Comparison of ENCODE assay signal across 8 cellular contexts in genomic region chr1:156591432-156592157, GRCh38. TPM values are rescaled to one million over a fixed set of nuclear protein-coding genes. Genes with fewer than 3 reads are reported as not detected.
DNase-seq lines count a peak whose midpoint lies in the region; ATAC-seq and TF ChIP-seq lines count a peak whose summit lies in the region.

TSS of gene NAXE (plus strand) at chr1:156591776. CDS start at chr1:156591805, 29 bp downstream.

- H3K9me3 Mint-ChIP-seq in activated CD4-positive, alpha-beta T cell treated with anti-CD3 and anti-CD28 coated beads for 36 hours (ENCODE audit: low read depth) = no peaks in the 10 kb centered on the region

- H3K27me3 Mint-ChIP-seq in activated CD4-positive, alpha-beta T cell treated with anti-CD3 and anti-CD28 coated beads for 36 hours = no peaks in the 10 kb centered on the region

- no peak for DNase-seq in AG04449 (ENCODE audit: low read depth, low spot score)
- DNase-seq in NCI-H2227 (lab: John Stamatoyannopoulos, UW; ENCODE audit: unreplicated experiment) = peak; percentile 89
- DNase-seq in activated CD4-positive, alpha-beta T cell treated with anti-CD3 and anti-CD28 coated beads for 36 hours = peak; percentile 82
- peak; percentile 80 for DNase-seq in colonic mucosa
- peak; percentile 72 to 85 for DNase-seq in left colon
- DNase-seq in stimulated activated CD4-positive, alpha-beta T cell treated with anti-CD3 and anti-CD28 coated beads, Interleukin-2, amount 100 ng/mL, for 24 hours = peak; percentile 76 to 80

- TF ChIP-seq CTCF in AG04449 (IDR thresholded peaks at IDR 0.05; ENCODE audit: insufficient read depth, low read length, missing control alignments) (no peak), colonic mucosa (IDR thresholded peaks at IDR 0.05) (no peak)

- peaks cover 24% of the 10 kb centered on the region for H3K4me1 Mint-ChIP-seq in activated CD4-positive, alpha-beta T cell treated with anti-CD3 and anti-CD28 coated beads for 36 hours

- ATAC-seq in GM18858 (IDR thresholded peaks at IDR 0.05; ENCODE audit: unreplicated experiment) (peak; percentile 60), HG03066 (IDR thresholded peaks at IDR 0.05; ENCODE audit: low read depth, unreplicated experiment) (peak; percentile 81), left colon (peak; percentile 91)
- ATAC-seq in activated CD4-positive, alpha-beta T cell treated with anti-CD3 and anti-CD28 coated beads for 36 hours = peak; percentile 94

- CTCF ChIA-PET in AG04449 (lab: Yijun Ruan, JAX) = interaction anchor here (0.7 to 4.5 kb wide), 12 partner anchors 9 to 206 kb away, joined by 3 to 51 read pairs (median 5); partner anchors contain the start of genes GPATCH4 and MEF2D
- CTCF ChIA-PET in activated CD4-positive, alpha-beta T cell treated with anti-CD3 and anti-CD28 coated beads for 36 hours (lab: Charles Lee) = interaction anchor here (0.5 to 2.4 kb wide), 19 partner anchors 9 to 268 kb away, joined by 3 to 19 read pairs (median 3); partner anchors contain the start of gene GPATCH4

- H3K27ac ChIP-seq in colonic mucosa = peak within 1 kb of the TSS; percentile 84

- peak within 1 kb of the TSS; percentile 80 for H3K4me3 Mint-ChIP-seq in activated CD4-positive, alpha-beta T cell treated with anti-CD3 and anti-CD28 coated beads for 36 hours

- no peaks in the 10 kb centered on the region for H3K36me3 ChIP-seq in colonic mucosa

- peaks cover 22% of the 10 kb centered on the region for H3K36me3 Mint-ChIP-seq in activated CD4-positive, alpha-beta T cell treated with anti-CD3 and anti-CD28 coated beads for 36 hours (ENCODE audit: low read depth)

- H3K4me3 ChIP-seq in AG04449 (ENCODE audit: low read depth, low read length) (peak within 1 kb of the TSS; percentile 83), colonic mucosa (peak within 1 kb of the TSS; percentile 56)

- intact Hi-C loops in activated CD4-positive, alpha-beta T cell treated with anti-CD3 and anti-CD28 coated beads for 36 hours (cut with DNase I, micrococcal nuclease) = loop anchor here (1.0 to 5.0 kb wide), 4 partner anchors 10 to 135 kb away; partner anchors contain the start of gene GPATCH4 (in 2 of the 2)
- intact Hi-C loops in colonic mucosa (cut with DNase I) (no loop called here), left colon (cut with DNase I, micrococcal nuclease) (no loop called here)

- no peaks in the 10 kb centered on the region for H3K9me3 ChIP-seq in colonic mucosa

- no peaks in the 10 kb centered on the region for H3K4me1 ChIP-seq in colonic mucosa

- peak within 1 kb of the TSS; percentile 72 to 93 for H3K9ac ChIP-seq in colonic mucosa (ENCODE audit: low read depth in 2 of 2, low read length in 2 of 2)

- H3K27me3 ChIP-seq in colonic mucosa = no peaks in the 10 kb centered on the region

- POLR2A ChIA-PET in AG04449 (lab: Yijun Ruan, JAX) = interaction anchor here (0.5 to 1.9 kb wide), 10 partner anchors 9 to 326 kb away, joined by 3 to 6 read pairs (median 4); partner anchors contain the start of gene GPATCH4
- POLR2A ChIA-PET in activated CD4-positive, alpha-beta T cell treated with anti-CD3 and anti-CD28 coated beads for 36 hours (lab: Charles Lee) = interaction anchor here (0.9 to 1.6 kb wide), 6 partner anchors 9 to 206 kb away, joined by 3 to 6 read pairs (median 3); partner anchors contain the start of gene GPATCH4

- H3K27ac Mint-ChIP-seq in activated CD4-positive, alpha-beta T cell treated with anti-CD3 and anti-CD28 coated beads for 36 hours = peak within 1 kb of the TSS; percentile 93

RNA-seq across cellular contexts. Expression of gene NAXE, which starts in this region (rescaled TPM):
- 10 to 100 TPM; 79.9 to 82.0 TPM for total RNA-seq in activated CD4-positive, alpha-beta T cell treated with anti-CD3 and anti-CD28 coated beads for 36 hours
- total RNA-seq in colonic mucosa (10 to 100 TPM; 68.4 to 99.8 TPM), left colon (10 to 100 TPM; 78.0 to 87.7 TPM)

Comparison
In these comparisons a context has a peak if more than half of its experiments do, and no peak if none do; other contexts are left out.
1. intact Hi-C loops: an anchor here in activated CD4-positive, alpha-beta T cell treated with anti-CD3 and anti-CD28 coated beads for 36 hours (1.0 to 5.0 kb wide); none called in colonic mucosa and left colon.